Comparison of ENCODE assay signal across 10 cellular contexts in genomic region chr22:29621761-29622526, GRCh38. TPM values are rescaled to one million over a fixed set of nuclear protein-coding genes. Genes with fewer than 3 reads are reported as not detected.
DNase-seq lines count a peak whose midpoint lies in the region; ATAC-seq and TF ChIP-seq lines count a peak whose summit lies in the region.
"Had no signal": no experiment of that assay in that cellular context is flagged by ENCODE, and none has a peak within 500 bp of the region (broad histone marks: within the 10 kb centered on the region; RNA-seq: fewer than 3 reads in every experiment).

No MANE protein-coding gene starts in this region.

- H3K9me3 ChIP-seq in esophagus (ENCODE audit: control insufficient read depth in 2 of 2, insufficient read depth in 1 of 2, low read depth in 1 of 2, low read length in 1 of 2): no peaks in the 10 kb centered on the region
- no peaks in the 10 kb centered on the region for H3K9me3 ChIP-seq in sigmoid colon
- H3K9me3 ChIP-seq: BLaER1 had no signal

- H3K27me3 ChIP-seq in esophagus (ENCODE audit: control insufficient read depth in 1 of 2, insufficient read depth in 2 of 2, low read length in 2 of 2) (no peaks in the 10 kb centered on the region), sigmoid colon (no peaks in the 10 kb centered on the region)
- H3K27me3 ChIP-seq: BLaER1 had no signal

- no peak for ATAC-seq in GM21717 (IDR thresholded peaks at IDR 0.05; ENCODE audit: unreplicated experiment)

- DNase-seq in DMS 273 (lab: John Stamatoyannopoulos, UW; ENCODE audit: unreplicated experiment): peak; percentile 11
- DNase-seq in DMS 273 treated with DMSO at 0.1 percent for 48 hours (lab: John Stamatoyannopoulos, UW): no peak
- DNase-seq in RKO (ENCODE audit: low spot score): peak; percentile 99
- DNase-seq in sigmoid colon: no peak
- no peak for DNase-seq in stimulated activated CD4-positive, alpha-beta T cell treated with anti-CD3 and anti-CD28 coated beads, Interleukin-4, amount 100 ng/mL, for 4 hours
- DNase-seq in NCI-H1417 treated with DMSO at 0.1 percent for 48 hours (lab: John Stamatoyannopoulos, UW): no peak
- DNase-seq: KG1 had no signal

- 35 to 47% methylated on average over 5 of the region's 5 CpGs for WGBS in esophagus, 2 donors
- 30 to 58% methylated on average over 5 of the region's 5 CpGs for WGBS in sigmoid colon, 2 donors

- peaks cover 0 to 8% of the 10 kb centered on the region in 2 donors for H3K4me1 ChIP-seq in esophagus (ENCODE audit: control insufficient read depth in 2 of 2, insufficient read depth in 2 of 2, low read length in 1 of 2)
- peaks cover 0 to 72% (median 68%) of the 10 kb centered on the region in 4 donors for H3K4me1 ChIP-seq in sigmoid colon

- H3K4me3 ChIP-seq in esophagus (ENCODE audit: low read depth in 1 of 2, low read length in 2 of 2): no peak overlapping the region
- H3K4me3 ChIP-seq in sigmoid colon: no peak overlapping the region
- H3K4me3 ChIP-seq: BLaER1 had no signal

- TF ChIP-seq POLR2A in sigmoid colon (IDR thresholded peaks at IDR 0.05): no peak

- intact Hi-C loops in sigmoid colon (cut with DNase I): loop anchor here (10.0 kb wide), 1 partner anchor 143 kb away; the partner anchor contains the start of genes UQCR10 and ZMAT5

- peak overlapping the region; percentile 29 to 77 for H3K27ac ChIP-seq in esophagus (ENCODE audit: low read depth in 2 of 2, low read length in 1 of 2)
- H3K27ac ChIP-seq in sigmoid colon: peak overlapping the region; percentile 5 to 64 (median 56)
- H3K27ac ChIP-seq: BLaER1 had no signal

- no peaks in the 10 kb centered on the region for H3K36me3 ChIP-seq in esophagus (ENCODE audit: control insufficient read depth in 2 of 2, insufficient read depth in 2 of 2, low read length in 1 of 2)
- H3K36me3 ChIP-seq in sigmoid colon: no peaks in the 10 kb centered on the region
- H3K36me3 ChIP-seq: BLaER1 had no signal

- no peak for TF ChIP-seq CTCF in sigmoid colon (IDR thresholded peaks at IDR 0.05)

- TF ChIP-seq EP300 in sigmoid colon (IDR thresholded peaks at IDR 0.05): no peak

RNA-seq across cellular contexts. Expression of gene NF2, which starts 18.5 kb away (rescaled TPM):
- polyA plus RNA-seq in esophagus (1 to 10 TPM; 7.5 to 8.3 TPM), sigmoid colon (10 to 100 TPM in 1 of 3 donors, 1 to 10 TPM in 2; 3.6 to 18.7 (median 6.2) TPM)
- 10 to 100 TPM; 16.6 to 34.3 (median 23.8) TPM for total RNA-seq in sigmoid colon

RNA-seq across cellular contexts. Expression of gene NIPSNAP1, which starts 41.0 kb away (rescaled TPM):
- 10 to 100 TPM; 20.2 to 21.5 TPM for polyA plus RNA-seq in esophagus
- 10 to 100 TPM; 10.2 to 14.4 (median 13.5) TPM for total RNA-seq in sigmoid colon
- polyA plus RNA-seq in sigmoid colon: 10 to 100 TPM; 43.2 to 61.5 (median 53.5) TPM

Comparison
In these comparisons a context has a peak if more than half of its experiments do, and no peak if none do; other contexts are left out.
1. DNase-seq: peak in DMS 273 (single experiment) and RKO (single experiment); none in DMS 273 treated with DMSO at 0.1 percent for 48 hours (single experiment), sigmoid colon (single experiment), stimulated activated CD4-positive, alpha-beta T cell treated with anti-CD3 and anti-CD28 coated beads, Interleukin-4, amount 100 ng/mL, for 4 hours (0 of 2) and NCI-H1417 treated with DMSO at 0.1 percent for 48 hours (single experiment).